ENCODE assay signal across 8 cellular contexts in the genomic region with DNA sequence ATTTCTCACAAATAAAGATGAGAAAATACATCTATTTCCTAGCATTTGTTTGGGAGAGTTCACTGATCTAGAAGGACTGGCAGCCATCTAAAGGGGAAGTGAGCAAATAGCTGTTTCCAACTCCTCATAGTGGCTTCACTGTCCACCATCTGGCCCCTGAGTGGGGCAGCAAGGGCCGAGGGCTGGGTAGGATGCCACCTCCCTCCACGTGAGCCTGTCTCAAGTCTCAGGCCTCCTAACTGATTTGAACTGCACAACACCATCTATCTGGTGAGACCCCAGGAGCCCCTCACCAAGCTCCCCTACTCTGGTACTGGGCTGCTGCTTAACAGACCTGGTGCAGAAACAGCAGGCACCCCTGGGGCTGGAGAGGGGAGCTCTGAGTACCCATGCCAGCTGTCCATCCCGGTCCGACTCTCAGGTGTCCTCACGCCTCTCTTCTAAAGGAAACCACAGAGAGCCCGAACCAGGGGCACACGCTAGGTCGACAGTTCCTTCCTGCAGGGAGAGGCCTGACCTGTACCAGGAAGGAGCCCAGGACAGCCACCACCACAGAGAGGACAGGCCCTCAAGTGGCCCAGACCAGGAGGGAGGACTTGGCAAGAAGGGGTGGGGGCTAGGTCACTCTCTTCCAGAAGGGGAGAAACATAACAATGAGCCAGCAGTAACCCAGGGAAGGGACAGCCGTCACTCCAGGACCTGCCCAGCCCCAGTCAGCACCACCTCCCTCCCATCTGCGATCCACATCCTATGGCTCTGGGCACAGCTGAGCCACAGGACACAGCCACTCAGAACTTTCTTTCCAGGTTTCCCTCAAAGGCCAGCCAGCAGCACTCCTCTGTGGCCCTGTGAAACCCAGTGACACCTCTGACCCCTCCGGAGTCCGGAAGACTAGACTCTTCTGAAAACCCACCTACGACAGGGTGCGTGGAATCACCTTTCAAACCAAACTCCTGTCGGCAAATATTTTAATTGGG. TPM values are rescaled to one million over a fixed set of nuclear protein-coding genes. Genes with fewer than 3 reads are reported as not detected.
A peak's percentile ranks its signal among the peaks of the same experiment; 100 is the strongest.
DNase-seq lines count a peak whose midpoint lies in the region; ATAC-seq, FAIRE-seq and TF ChIP-seq lines count a peak whose summit lies in the region.

No MANE protein-coding gene starts in this region.

- H3K27me3 ChIP-seq in H1 (replicated peaks in 1 of 4; ENCODE audit: control insufficient read depth in 3 of 4, extremely low read depth in 1 of 4, insufficient read depth in 3 of 4, low read length in 3 of 4): no peaks in the 10 kb centered on the region

- H3K14ac ChIP-seq in H1 (ENCODE audit: insufficient read length): no peak overlapping the region

- peak; percentile 40 for TF ChIP-seq POLR2A in GM15510 (IDR thresholded peaks at IDR 0.05; ENCODE audit: borderline replicate concordance, extremely low read depth, insufficient read length)
- no peak for TF ChIP-seq POLR2A in H1 (IDR thresholded peaks at IDR 0.05; ENCODE audit: control extremely low read depth in 1 of 2, low read depth in 2 of 2, low read length in 2 of 2)

- no peaks in the 10 kb centered on the region for H3K9me2 ChIP-seq in OCI-LY7 (ENCODE audit: insufficient read depth, low read length)

- CTCF ChIA-PET in OCI-LY7 (lab: Charles Lee; ENCODE audit: unreplicated experiment): no interaction called here
- CTCF ChIA-PET in H1 (lab: Charles Lee; ENCODE audit: partially characterized antibody): interaction anchor here (0.6 to 3.1 kb wide), 7 partner anchors 8 to 1140 kb away, joined by 3 to 12 read pairs (median 3); no protein-coding TSS in a partner anchor

- 0 out of 2 replicates have a peak overlapping the region, but pooled peaks have one; percentile 29 for H2BK20ac ChIP-seq in H1 (ENCODE audit: low read length)

- no peaks in the 10 kb centered on the region for H3K23me2 ChIP-seq in H1 (ENCODE audit: low read depth, low read length)

- peak; percentile 41 for DNase-seq in OCI-LY7 (ENCODE audit: low spot score)
- DNase-seq in H1 (ENCODE audit: low read depth in 1 of 2, low spot score in 2 of 2): no peak
- DNase-seq in sciatic nerve (ENCODE audit: low spot score): no peak
- DNase-seq in GOT3 (lab: John Stamatoyannopoulos, UW): no peak
- DNase-seq in NCI-H2081 (lab: John Stamatoyannopoulos, UW): no peak
- no peak for DNase-seq in stimulated activated CD4-positive, alpha-beta T cell treated with anti-CD3 and anti-CD28 coated beads, Interleukin-12 subunit alpha, Interleukin-12 subunit beta, amount 100 ng/mL, for 4 hours
- no peak for DNase-seq in GM19238 (ENCODE audit: insufficient read length, low spot score)

- H2BK120ac ChIP-seq in H1 (replicated peaks; ENCODE audit: low read depth, low read length): no peak overlapping the region

- no peak overlapping the region for H4K5ac ChIP-seq in H1 (ENCODE audit: insufficient read length, low read depth, low read length)

- TSS peak; percentile 77 for BruUV-seq in OCI-LY7 (replicated peaks; lab: Mats Ljungman, UMichigan)

- no peak for TF ChIP-seq RAD21 in H1 (IDR thresholded peaks at IDR 0.05 in 1 of 2, conservative IDR thresholded peaks at IDR 0.05 in 1 of 2; ENCODE audit: low read depth in 2 of 2, low read length in 2 of 2)

- no peak overlapping the region for H3K9ac ChIP-seq in H1 (replicated peaks in 1 of 4; ENCODE audit: extremely low read depth in 1 of 4, low read depth in 3 of 4, low read length in 3 of 4)

- no peak overlapping the region for H2AFZ ChIP-seq in OCI-LY7 (ENCODE audit: low read length)
- H2AFZ ChIP-seq in H1 (ENCODE audit: low read length): no peak overlapping the region

- H2BK5ac ChIP-seq in H1 (ENCODE audit: low read depth, low read length): peak overlapping the region; percentile 73; the same call in 1 of the 2 replicates

- no peak for FAIRE-seq in H1 (lab: Jason Lieb, UNC)

- 0 out of 2 replicates have a peak overlapping the region, but pooled peaks have one; percentile 39 for H2BK12ac ChIP-seq in H1 (ENCODE audit: low read depth, low read length)

- TF ChIP-seq CTCF in OCI-LY7 (conservative IDR thresholded peaks at IDR 0.05; ENCODE audit: low read length) (no peak), H1 (IDR thresholded peaks at IDR 0.05; ENCODE audit: control extremely low read depth in 1 of 3, insufficient read depth in 1 of 3, low read depth in 1 of 3, low read length in 3 of 3) (no peak)

- TF ChIP-seq EP300 in H1 (IDR thresholded peaks at IDR 0.05; ENCODE audit: borderline replicate concordance in 1 of 2, low read depth in 2 of 2, low read length in 2 of 2): no peak

- peaks cover 46% of the 10 kb centered on the region for H3K79me1 ChIP-seq in H1 (ENCODE audit: low read depth, low read length)

- H3K79me2 ChIP-seq in OCI-LY7 (ENCODE audit: insufficient read depth, low read depth, low read length): peaks cover 91% of the 10 kb centered on the region
- H3K79me2 ChIP-seq in H1 (ENCODE audit: control insufficient read depth in 1 of 2, insufficient read depth in 2 of 2, low read length in 2 of 2): peaks cover 12 to 94% of the 10 kb centered on the region in 2 experiments; a peak in 3 of 4 replicates

- H3K56ac ChIP-seq in H1 (replicated peaks; ENCODE audit: insufficient read length, low read depth, low read length): no peak overlapping the region

- H4K8ac ChIP-seq in H1 (ENCODE audit: extremely low read depth, insufficient read depth, low read length): no peak overlapping the region

- H4K20me1 ChIP-seq in OCI-LY7 (ENCODE audit: insufficient read depth, low read length): peaks cover 5% of the 10 kb centered on the region; the same call in 1 of the 2 replicates
- peaks cover 26 to 45% of the 10 kb centered on the region in 2 experiments for H4K20me1 ChIP-seq in H1 (replicated peaks in 1 of 2; ENCODE audit: control insufficient read depth in 1 of 2, insufficient read depth in 2 of 2, low read length in 2 of 2)

- no peaks in the 10 kb centered on the region for H3K9me3 ChIP-seq in OCI-LY7 (ENCODE audit: low read length)
- no peaks in the 10 kb centered on the region for H3K9me3 ChIP-seq in H1 (ENCODE audit: insufficient read depth in 2 of 2, low read depth in 1 of 2, low read length in 1 of 2)

- peak overlapping the region; percentile 73 for H3K4me3 ChIP-seq in OCI-LY7 (ENCODE audit: low read depth, low read length, poor library complexity, severe bottlenecking)
- peak overlapping the region in 2 of 4 experiments; percentile 17 to 45; a peak in 3 of 8 replicates for H3K4me3 ChIP-seq in H1 (ENCODE audit: extremely low read depth in 1 of 4, insufficient read depth in 2 of 4, low read depth in 3 of 4, low read length in 4 of 4)

- WGBS in H1 (ENCODE audit: extremely low coverage in 1 of 2, insufficient coverage in 1 of 2, insufficient read length in 1 of 2, insufficient replicate concordance in 2 of 2, low coverage in 1 of 2, low lambda C conversion rate in 2 of 2, missing lambda C conversion rate in 1 of 2), 2 experiments: 85% methylated on average over 15 of the region's 15 CpGs; no CpG with 5 or more reads in 1 of the 2 experiments

- H3K23ac ChIP-seq in H1 (ENCODE audit: insufficient read length): no peak overlapping the region

- peak; percentile 23 for ATAC-seq in sciatic nerve

- no peak overlapping the region for H4K91ac ChIP-seq in H1 (replicated peaks; ENCODE audit: insufficient read length, low read length)

- no peak overlapping the region for H3K18ac ChIP-seq in H1 (ENCODE audit: extremely low read depth, low read length)

- no peak overlapping the region; the same call in 1 of the 2 replicates for H2BK15ac ChIP-seq in H1 (ENCODE audit: low read length)

- no peak overlapping the region for H2AK5ac ChIP-seq in H1 (ENCODE audit: low read depth, low read length)

- H3K4me2 ChIP-seq in OCI-LY7 (ENCODE audit: low read length) (peak overlapping the region; percentile 97), H1 (ENCODE audit: insufficient read depth in 1 of 2, low read depth in 2 of 2, low read length in 2 of 2) (peak overlapping the region; percentile 63 to 65; a peak in 3 of 4 replicates)

- POLR2A ChIA-PET in OCI-LY7 (lab: Charles Lee): interaction anchor here (0.6 to 1.3 kb wide), 10 partner anchors 14 to 75 kb away, joined by 3 to 7 read pairs (median 3); a partner anchor contains a TSS
- POLR2A ChIA-PET in H1 (lab: Charles Lee; ENCODE audit: partially characterized antibody): interaction anchor here (0.6 to 5.9 kb wide), 9 partner anchors 9 to 115 kb away, joined by 3 to 58 read pairs (median 6); a partner anchor contains a TSS

- H3K4me1 ChIP-seq in OCI-LY7 (ENCODE audit: insufficient read depth, low read length, poor library complexity, severe bottlenecking): peaks cover 88% of the 10 kb centered on the region
- peaks cover 4 to 39% (median 25%) of the 10 kb centered on the region in 4 experiments for H3K4me1 ChIP-seq in H1 (replicated peaks in 1 of 4; ENCODE audit: control insufficient read depth in 3 of 4, insufficient read depth in 4 of 4, low read length in 3 of 4)

- peaks cover 20% of the 10 kb centered on the region; the same call in 1 of the 2 replicates for H3K36me3 ChIP-seq in OCI-LY7 (ENCODE audit: insufficient read depth, low read length)
- no peaks in the 10 kb centered on the region for H3K36me3 ChIP-seq in H1 (ENCODE audit: control insufficient read depth in 2 of 4, insufficient read depth in 4 of 4, low read length in 3 of 4)

- intact Hi-C loops in OCI-LY7 (cut with micrococcal nuclease; ENCODE audit: unreplicated experiment) (loop anchor here (5.0 kb wide), 3 partner anchors 43 to 508 kb away; a partner anchor contains a TSS), sciatic nerve (cut with DNase I) (no loop called here)

- H3K27ac ChIP-seq in OCI-LY7 (ENCODE audit: low read depth, low read length, poor library complexity, severe bottlenecking): peak overlapping the region; percentile 97
- H3K27ac ChIP-seq in H1 (ENCODE audit: low read depth, low read length): no peak overlapping the region

- H3K4ac ChIP-seq in H1 (replicated peaks; ENCODE audit: insufficient read length, low read depth, low read length): no peak overlapping the region

RNA-seq across cellular contexts. Expression of a gene that starts 12.9 kb away (rescaled TPM):
- total RNA-seq in OCI-LY7 (2014; rRNA removed; shearing (Covaris generic)): 17.3 and 21.1 TPM in 2 replicates
- total RNA-seq in OCI-LY7 (2022) (37.2 and 41.2 TPM in 2 replicates), sciatic nerve (33.2 TPM)
- 26.0 and 28.5 TPM in 2 replicates for total RNA-seq in H1 (2021; fragmentation: NEBNext Ultra II Directional; extraction: Animal tissue kit (Norgen Biotek cat#: 25700))
- 31.2 and 31.9 TPM in 2 replicates for polyA plus RNA-seq in H1 (2011; rRNA removed)
- 19.0 TPM for polyA plus RNA-seq in H1 (2011; cell fraction: cytosol; rRNA removed)
- polyA plus RNA-seq in H1 (2011; cell fraction: nucleus; rRNA removed): 47.0 TPM
- 17.7 to 21.3 TPM (median 20.5 TPM) in 4 replicates for polyA plus RNA-seq in H1 (2012, experiment 1 of 2)
- 15.8 TPM for polyA plus RNA-seq in H1 (2012, experiment 2 of 2)
- 36.8 TPM for polyA plus RNA-seq in H1 (2013, experiment 1 of 2)
- 43.2 TPM for polyA plus RNA-seq in H1 (2013, experiment 2 of 2)
- 52.9 and 53.8 TPM in 2 replicates for polyA minus RNA-seq in H1 (2011; rRNA and poly(A)+ RNA removed)
- polyA minus RNA-seq in H1 (2011; cell fraction: cytosol; rRNA and poly(A)+ RNA removed): 20.4 TPM
- polyA minus RNA-seq in H1 (2011; cell fraction: nucleus; rRNA and poly(A)+ RNA removed): 24.4 TPM

RNA-seq across cellular contexts. Expression of a gene that starts 42.9 kb away (rescaled TPM):
- 14.6 and 15.6 TPM in 2 replicates for total RNA-seq in OCI-LY7 (2014; rRNA removed; shearing (Covaris generic))
- 87.1 and 87.2 TPM in 2 replicates for total RNA-seq in OCI-LY7 (2022)
- 72.5 and 73.7 TPM in 2 replicates for total RNA-seq in H1 (2021; fragmentation: NEBNext Ultra II Directional; extraction: Animal tissue kit (Norgen Biotek cat#: 25700))
- 13.9 and 23.9 TPM in 2 replicates for polyA plus RNA-seq in H1 (2011; rRNA removed)
- 9.3 TPM for polyA plus RNA-seq in H1 (2011; cell fraction: cytosol; rRNA removed)
- polyA plus RNA-seq in H1 (2011; cell fraction: nucleus; rRNA removed): 52.5 TPM
- 38.9 to 59.6 TPM (median 54.5 TPM) in 4 replicates for polyA plus RNA-seq in H1 (2012, experiment 1 of 2)
- polyA plus RNA-seq in H1 (2012, experiment 2 of 2): 37.2 TPM
- polyA plus RNA-seq in H1 (2013, experiment 1 of 2): 47.6 TPM
- 44.8 TPM for polyA plus RNA-seq in H1 (2013, experiment 2 of 2)
- polyA minus RNA-seq in H1 (2011; rRNA and poly(A)+ RNA removed): 6.0 and 8.6 TPM in 2 replicates
- polyA minus RNA-seq in H1 (2011; cell fraction: cytosol; rRNA and poly(A)+ RNA removed): 25.3 TPM
- polyA minus RNA-seq in H1 (2011; cell fraction: nucleus; rRNA and poly(A)+ RNA removed): 26.4 TPM
- 36.9 TPM for total RNA-seq in sciatic nerve

RNA-seq across cellular contexts. Expression of a gene that starts 42.9 kb away (rescaled TPM):
- total RNA-seq in OCI-LY7 (2014; rRNA removed; shearing (Covaris generic)): 17.2 and 19.4 TPM in 2 replicates
- total RNA-seq in OCI-LY7 (2022) (26.8 and 27.1 TPM in 2 replicates), sciatic nerve (11.4 TPM)
- 10.7 and 12.3 TPM in 2 replicates for total RNA-seq in H1 (2021; fragmentation: NEBNext Ultra II Directional; extraction: Animal tissue kit (Norgen Biotek cat#: 25700))
- polyA plus RNA-seq in H1 (2011; rRNA removed): 5.3 and 6.2 TPM in 2 replicates
- polyA plus RNA-seq in H1 (2011; cell fraction: cytosol; rRNA removed): 5.3 TPM
- polyA plus RNA-seq in H1 (2011; cell fraction: nucleus; rRNA removed): 7.5 TPM
- 5.9 to 7.5 TPM (median 7.2 TPM) in 4 replicates for polyA plus RNA-seq in H1 (2012, experiment 1 of 2)
- 6.3 TPM for polyA plus RNA-seq in H1 (2012, experiment 2 of 2)
- polyA plus RNA-seq in H1 (2013, experiment 1 of 2): 7.3 TPM
- 6.5 TPM for polyA plus RNA-seq in H1 (2013, experiment 2 of 2)
- 6.0 and 8.6 TPM in 2 replicates for polyA minus RNA-seq in H1 (2011; rRNA and poly(A)+ RNA removed)
- polyA minus RNA-seq in H1 (2011; cell fraction: cytosol; rRNA and poly(A)+ RNA removed): 11.6 TPM
- 15.5 TPM for polyA minus RNA-seq in H1 (2011; cell fraction: nucleus; rRNA and poly(A)+ RNA removed)
